26 cellular contexts compared by ENCODE assay signal in genomic region chr19:43308244-43308815, GRCh38.
DNase-seq lines count a peak whose midpoint lies in the region; ATAC-seq, FAIRE-seq and TF ChIP-seq lines count a peak whose summit lies in the region.
"Had no signal": no experiment of that assay in that cellular context is flagged by ENCODE, and none has a peak within 500 bp of the region (broad histone marks: within the 10 kb centered on the region; RNA-seq: fewer than 3 reads in every experiment).

No MANE protein-coding gene starts in this region.

- no peaks in the 10 kb centered on the region for H3K36me3 ChIP-seq in HEK293 (ENCODE audit: control insufficient read depth in 2 of 2, insufficient read depth in 1 of 2, low read length in 2 of 2)
- no peaks in the 10 kb centered on the region for H3K36me3 ChIP-seq in WERI-Rb-1
- H3K36me3 ChIP-seq: BE2C, BLaER1 had no signal

- DNase-seq in HTR-8/SVneo (ENCODE audit: insufficient read length, low spot score): no peak
- DNase-seq in WERI-Rb-1: no peak
- DNase-seq in NCI-H1930 (lab: John Stamatoyannopoulos, UW): no peak
- no peak for DNase-seq in NCI-H2171 treated with DMSO at 0.1 percent for 48 hours (lab: John Stamatoyannopoulos, UW)
- DNase-seq: 8988T; ACHN; BE2C; C1 segment of cervical spinal cord; CD4-positive, alpha-beta memory T cell; CD4-positive, CD25-positive, alpha-beta regulatory T cell; CD8-positive, alpha-beta memory T cell; COR-L47; DMS 273 treated with DMSO at 0.1 percent for 48 hours; DMS153; DMS53; DMS79; DND-41; EL; GDM1 had no signal

- H3K4me3 ChIP-seq in HEK293 (ENCODE audit: low read depth, low read length) (no peak overlapping the region), WERI-Rb-1 (ENCODE audit: low read depth, low read length) (no peak overlapping the region)
- H3K4me3 ChIP-seq: BLaER1, GM12878 had no signal

- TF ChIP-seq CTCF in HEK293 (tag by site-specific recombination; IDR thresholded peaks at IDR 0.05): no peak
- no peak for TF ChIP-seq CTCF in WERI-Rb-1 (IDR thresholded peaks at IDR 0.05; ENCODE audit: low read depth, low read length)

- no peaks in the 10 kb centered on the region for H3K4me1 ChIP-seq in HEK293 (ENCODE audit: control insufficient read depth, insufficient read depth, low read length)
- H3K4me1 ChIP-seq: BE2C had no signal

- H3K27me3 ChIP-seq in WERI-Rb-1 (ENCODE audit: insufficient read depth, low read depth, severe bottlenecking): no peaks in the 10 kb centered on the region
- H3K27me3 ChIP-seq: BE2C, BLaER1 had no signal

- no peak for ATAC-seq in GM21723 (IDR thresholded peaks at IDR 0.05; ENCODE audit: unreplicated experiment)
- ATAC-seq: GM12878 had no signal

- FAIRE-seq in HTR-8/SVneo (lab: Jason Lieb, UNC): peak; percentile 9
- FAIRE-seq: A204.1, GM12878, GM12892, GM18507 had no signal

- H3K27ac ChIP-seq in HEK293 (ENCODE audit: extremely low read depth, low read depth, low read length) (no peak overlapping the region), WERI-Rb-1 (peak overlapping the region; percentile 81)
- H3K27ac ChIP-seq: BLaER1 had no signal

- H3K9me3 ChIP-seq in HEK293 (ENCODE audit: control insufficient read depth, insufficient read depth, low read depth, low read length) (peaks cover 8% of the 10 kb centered on the region), WERI-Rb-1 (ENCODE audit: severe bottlenecking) (peaks cover 7% of the 10 kb centered on the region)
- H3K9me3 ChIP-seq: BE2C, BLaER1 had no signal

- CTCF ChIA-PET in HEK293 (lab: Yijun Ruan, JAX): interaction anchor here (0.8 to 3.3 kb wide), 12 partner anchors 10 to 224 kb away, joined by 3 to 12 read pairs (median 4); no protein-coding TSS in a partner anchor

- POLR2A ChIA-PET in HEK293 (lab: Yijun Ruan, JAX): no interaction called here

TF ChIP-seq in HEK293, 187 proteins besides CTCF, POLR2A, EP300 and RAD21:
- TF ChIP-seq ZNF677 (tag by site-specific recombination; IDR thresholded peaks at IDR 0.05): no peak
- peak; percentile 95; the same call in 1 of the 2 replicates for TF ChIP-seq TRIM28 (IDR thresholded peaks at IDR 0.05; ENCODE audit: borderline replicate concordance, low read length)
- no peak for TF ChIP-seq YY2 (tag by site-specific recombination; IDR thresholded peaks at IDR 0.05)
- TF ChIP-seq SCRT2 (tag by site-specific recombination; IDR thresholded peaks at IDR 0.05): peak; percentile 69
- TF ChIP-seq SETDB1 (IDR thresholded peaks at IDR 0.05; ENCODE audit: insufficient read length, low read length): peak; percentile 91
- TF ChIP-seq SCRT1 (tag by site-specific recombination; IDR thresholded peaks at IDR 0.05; ENCODE audit: borderline replicate concordance): 0 out of 2 replicates have a peak, but pooled peaks have one; percentile 45
- TF ChIP-seq ZNF792 (tag by site-specific recombination; IDR thresholded peaks at IDR 0.05): no peak
- TF ChIP-seq ZNF223 (tag by site-specific recombination; IDR thresholded peaks at IDR 0.05): no peak
- TF ChIP-seq GLI2 (tag by site-specific recombination; IDR thresholded peaks at IDR 0.05; ENCODE audit: borderline replicate concordance, low read depth): no peak
TF ChIP-seq in HEK293: peak in this region for 4.
